18 cellular contexts compared by ENCODE assay signal in genomic region chr1:30035522-30036228, GRCh38.
"Had no signal": no experiment of that assay in that cellular context is flagged by ENCODE, and none has a peak within 500 bp of the region (broad histone marks: within the 10 kb centered on the region; RNA-seq: fewer than 3 reads in every experiment).

No MANE protein-coding gene starts in this region.

- H3K4me3 ChIP-seq: coronary artery, heart left ventricle, mucosa of descending colon, prostate gland, sigmoid colon, skin epidermis, testis, tibial nerve had no signal

- H3K9ac ChIP-seq: parathyroid adenoma had no signal

- ATAC-seq: heart left ventricle; mucosa of descending colon; naive thymus-derived CD8-positive, alpha-beta T cell; stimulated activated naive B cell treated with anti-CD40 and anti-IgM and Interleukin-4, amounts not matched to agents 10 μg/mL and 1 μg/mL and 100 μg/mL, for 72 hours; stimulated activated naive CD8-positive, alpha-beta T cell treated with anti-CD3 and anti-CD28 coated beads, Interleukin-15, amount 100 ng/mL, for 72 hours had no signal

- H3K36me3 ChIP-seq: heart left ventricle, prostate gland, sigmoid colon, tibial nerve had no signal

- DNase-seq: effector CD4-positive, alpha-beta T cell; heart left ventricle; hippocampal formation; kidney glomerular epithelial cell; mammary epithelial cell; mucosa of descending colon; sigmoid colon; stimulated activated CD4-positive, alpha-beta T cell treated with anti-CD3 and anti-CD28 coated beads, Interleukin-2, amount 100 ng/mL, for 24 hours; stimulated activated CD4-positive, alpha-beta T cell treated with anti-CD3 and anti-CD28 coated beads, Interleukin-4, amount 100 ng/mL, for 4 hours; stimulated activated naive B cell treated with anti-CD40 and anti-IgM and Interleukin-4, amounts not matched to agents 10 μg/mL and 1 μg/mL and 100 μg/mL, for 72 hours; stimulated activated naive CD8-positive, alpha-beta T cell treated with anti-CD3 and anti-CD28 coated beads, Interleukin-15, amount 100 ng/mL, for 72 hours; testis had no signal

- H3K27me3 ChIP-seq: testis, tibial nerve had no signal

- H3K4me1 ChIP-seq: heart left ventricle, parathyroid adenoma, prostate gland, sigmoid colon, testis, tibial nerve had no signal

- H3K9me3 ChIP-seq: heart left ventricle, prostate gland, testis, tibial nerve had no signal

- H3K27ac ChIP-seq: coronary artery, heart left ventricle, parathyroid adenoma, prostate gland, sigmoid colon, skin epidermis, testis, tibial nerve had no signal
